In genomic region chr3:16801223-16801622, GRCh38 we compare ENCODE assay signal across 8 cellular contexts.
A peak's percentile ranks its signal among the peaks of the same experiment; 100 is the strongest.
DNase-seq lines count a peak whose midpoint lies in the region; ATAC-seq and TF ChIP-seq lines count a peak whose summit lies in the region.

No MANE protein-coding gene starts in this region.

- H3K36me3 Mint-ChIP-seq in natural killer cell treated with Interleukin-12 subunit alpha and Interleukin-12 subunit beta and Interleukin-15 and Interleukin-18, amount 100 ng/mL, for 72 hours = no peaks in the 10 kb centered on the region
- H3K36me3 Mint-ChIP-seq in nephron progenitor cell (ENCODE audit: low read depth) = no peaks in the 10 kb centered on the region

- no peak overlapping the region for H3K4me3 ChIP-seq in GM12865 (ENCODE audit: low read depth, low read length)
- no peak overlapping the region for H3K4me3 ChIP-seq in choroid plexus epithelial cell (ENCODE audit: low read depth, low read length)

- no peak overlapping the region for H3K4me3 Mint-ChIP-seq in natural killer cell treated with Interleukin-12 subunit alpha and Interleukin-12 subunit beta and Interleukin-15 and Interleukin-18, amount 100 ng/mL, for 72 hours
- no peak overlapping the region for H3K4me3 Mint-ChIP-seq in nephron progenitor cell

- TF ChIP-seq CTCF in GM12865 (IDR thresholded peaks at IDR 0.05; ENCODE audit: insufficient read depth, low read depth, low read length, missing control alignments) (no peak), choroid plexus epithelial cell (conservative IDR thresholded peaks at IDR 0.05; ENCODE audit: low read depth, low read length) (no peak), nephron progenitor cell (IDR thresholded peaks at IDR 0.05) (no peak)

- H3K27me3 Mint-ChIP-seq in natural killer cell treated with Interleukin-12 subunit alpha and Interleukin-12 subunit beta and Interleukin-15 and Interleukin-18, amount 100 ng/mL, for 72 hours = peaks cover 5 to 9% of the 10 kb centered on the region in 2 donors
- H3K27me3 Mint-ChIP-seq in nephron progenitor cell (ENCODE audit: low read depth, poor library complexity) = no peaks in the 10 kb centered on the region

- H3K27ac Mint-ChIP-seq in natural killer cell treated with Interleukin-12 subunit alpha and Interleukin-12 subunit beta and Interleukin-15 and Interleukin-18, amount 100 ng/mL, for 72 hours = no peak overlapping the region
- no peak overlapping the region for H3K27ac Mint-ChIP-seq in nephron progenitor cell

- peaks cover 24 to 34% of the 10 kb centered on the region in 2 donors for H3K4me1 Mint-ChIP-seq in natural killer cell treated with Interleukin-12 subunit alpha and Interleukin-12 subunit beta and Interleukin-15 and Interleukin-18, amount 100 ng/mL, for 72 hours (ENCODE audit: low read depth in 2 of 2)
- H3K4me1 Mint-ChIP-seq in nephron progenitor cell = peaks cover 8% of the 10 kb centered on the region

- no peaks in the 10 kb centered on the region for H3K9me3 Mint-ChIP-seq in natural killer cell treated with Interleukin-12 subunit alpha and Interleukin-12 subunit beta and Interleukin-15 and Interleukin-18, amount 100 ng/mL, for 72 hours
- peaks cover 8% of the 10 kb centered on the region for H3K9me3 Mint-ChIP-seq in nephron progenitor cell

- peak; percentile 53 to 73 for ATAC-seq in natural killer cell treated with Interleukin-12 subunit alpha and Interleukin-12 subunit beta and Interleukin-15 and Interleukin-18, amount 100 ng/mL, for 72 hours

- DNase-seq in GM12865 (ENCODE audit: low read depth) = peak; percentile 21
- peak; percentile 97 for DNase-seq in MV-4-11 (lab: John Stamatoyannopoulos, UW)
- DNase-seq in choroid plexus epithelial cell (ENCODE audit: low read depth) = peak; percentile 21
- no peak for DNase-seq in natural killer cell treated with Interleukin-12 subunit alpha and Interleukin-12 subunit beta and Interleukin-15 and Interleukin-18, amount 100 ng/mL, for 72 hours (ENCODE audit: low spot score)
- no peak for DNase-seq in stimulated activated naive CD4-positive, alpha-beta T cell (lab: John Stamatoyannopoulos, UW)
- no peak for DNase-seq in nephron progenitor cell
- DNase-seq in NCI-H1930 (lab: John Stamatoyannopoulos, UW) = no peak
- no peak for DNase-seq in activated gamma-delta T cell (lab: John Stamatoyannopoulos, UW)

Comparison
In these comparisons a context has a peak if more than half of its experiments do, and no peak if none do; other contexts are left out.
1. DNase-seq: peak in GM12865 (single experiment), MV-4-11 (single experiment) and choroid plexus epithelial cell (single experiment); none in natural killer cell treated with Interleukin-12 subunit alpha and Interleukin-12 subunit beta and Interleukin-15 and Interleukin-18, amount 100 ng/mL, for 72 hours (single experiment), stimulated activated naive CD4-positive, alpha-beta T cell (0 of 6), nephron progenitor cell (single experiment), NCI-H1930 (0 of 2) and activated gamma-delta T cell (single experiment).